In the genomic region with DNA sequence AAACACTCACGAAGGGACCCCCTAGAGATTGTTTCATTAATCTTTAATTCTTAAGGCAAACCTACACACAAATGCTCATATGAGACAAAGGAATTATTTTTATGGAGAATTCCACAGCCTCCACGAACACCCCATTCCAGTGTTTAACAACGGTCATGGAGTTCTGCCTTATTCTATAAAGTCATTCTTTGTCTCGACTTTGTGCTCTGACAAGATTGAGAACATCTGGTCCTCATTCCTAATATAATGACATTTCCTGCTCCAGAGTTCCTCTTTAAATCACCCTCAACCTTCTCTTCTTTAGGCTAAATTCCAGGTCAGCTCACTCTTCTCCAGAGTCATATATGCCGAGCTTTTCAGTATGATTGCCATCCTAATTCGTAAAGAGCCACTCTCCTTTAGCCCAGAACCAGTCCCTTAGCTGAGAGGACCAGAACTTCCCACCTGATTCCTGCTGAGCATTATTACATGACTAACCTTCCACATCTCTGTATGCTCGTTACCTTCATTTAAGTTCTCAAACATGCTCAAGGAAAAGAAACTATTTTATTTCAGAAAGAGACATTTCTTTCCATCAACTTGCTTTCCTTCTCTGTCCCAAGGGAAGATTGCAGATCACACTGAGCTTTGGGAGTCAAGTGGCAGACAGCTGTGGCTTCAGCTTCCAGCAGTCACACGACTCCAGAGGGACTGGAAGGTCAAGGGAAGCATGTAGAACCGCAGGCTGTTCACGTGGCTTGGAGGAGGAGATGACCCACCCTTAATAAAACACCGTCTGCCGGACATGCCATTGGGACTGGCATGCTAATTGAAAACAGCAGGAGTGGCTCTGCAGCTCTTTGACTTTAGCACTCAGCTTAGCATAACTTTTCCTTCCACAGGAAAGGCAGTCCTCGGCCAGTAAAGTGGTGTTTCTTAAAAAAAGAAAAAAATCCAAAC, we compare ENCODE assay signal across 1 cellular context.
TF ChIP-seq lines count a peak whose summit lies in the region.

No MANE protein-coding gene starts in this region.

TF ChIP-seq in HepG2, 621 proteins besides CTCF, POLR2A, EP300 and RAD21 (continued from another document):
- TF ChIP-seq, protein P1, sequence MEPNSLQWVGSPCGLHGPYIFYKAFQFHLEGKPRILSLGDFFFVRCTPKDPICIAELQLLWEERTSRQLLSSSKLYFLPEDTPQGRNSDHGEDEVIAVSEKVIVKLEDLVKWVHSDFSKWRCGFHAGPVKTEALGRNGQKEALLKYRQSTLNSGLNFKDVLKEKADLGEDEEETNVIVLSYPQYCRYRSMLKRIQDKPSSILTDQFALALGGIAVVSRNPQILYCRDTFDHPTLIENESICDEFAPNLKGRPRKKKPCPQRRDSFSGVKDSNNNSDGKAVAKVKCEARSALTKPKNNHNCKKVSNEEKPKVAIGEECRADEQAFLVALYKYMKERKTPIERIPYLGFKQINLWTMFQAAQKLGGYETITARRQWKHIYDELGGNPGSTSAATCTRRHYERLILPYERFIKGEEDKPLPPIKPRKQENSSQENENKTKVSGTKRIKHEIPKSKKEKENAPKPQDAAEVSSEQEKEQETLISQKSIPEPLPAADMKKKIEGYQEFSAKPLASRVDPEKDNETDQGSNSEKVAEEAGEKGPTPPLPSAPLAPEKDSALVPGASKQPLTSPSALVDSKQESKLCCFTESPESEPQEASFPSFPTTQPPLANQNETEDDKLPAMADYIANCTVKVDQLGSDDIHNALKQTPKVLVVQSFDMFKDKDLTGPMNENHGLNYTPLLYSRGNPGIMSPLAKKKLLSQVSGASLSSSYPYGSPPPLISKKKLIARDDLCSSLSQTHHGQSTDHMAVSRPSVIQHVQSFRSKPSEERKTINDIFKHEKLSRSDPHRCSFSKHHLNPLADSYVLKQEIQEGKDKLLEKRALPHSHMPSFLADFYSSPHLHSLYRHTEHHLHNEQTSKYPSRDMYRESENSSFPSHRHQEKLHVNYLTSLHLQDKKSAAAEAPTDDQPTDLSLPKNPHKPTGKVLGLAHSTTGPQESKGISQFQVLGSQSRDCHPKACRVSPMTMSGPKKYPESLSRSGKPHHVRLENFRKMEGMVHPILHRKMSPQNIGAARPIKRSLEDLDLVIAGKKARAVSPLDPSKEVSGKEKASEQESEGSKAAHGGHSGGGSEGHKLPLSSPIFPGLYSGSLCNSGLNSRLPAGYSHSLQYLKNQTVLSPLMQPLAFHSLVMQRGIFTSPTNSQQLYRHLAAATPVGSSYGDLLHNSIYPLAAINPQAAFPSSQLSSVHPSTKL (CRISPR knock-in tag; IDR thresholded peaks at IDR 0.05), result 0 out of 2 replicates have a peak, but pooled peaks have one; percentile 20
- TF ChIP-seq, protein P2, sequence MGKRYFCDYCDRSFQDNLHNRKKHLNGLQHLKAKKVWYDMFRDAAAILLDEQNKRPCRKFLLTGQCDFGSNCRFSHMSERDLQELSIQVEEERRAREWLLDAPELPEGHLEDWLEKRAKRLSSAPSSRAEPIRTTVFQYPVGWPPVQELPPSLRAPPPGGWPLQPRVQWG (CRISPR knock-in tag; IDR thresholded peaks at IDR 0.05; ENCODE audit: borderline replicate concordance, low read depth), result no peak
- TF ChIP-seq HHEX (CRISPR knock-in tag; IDR thresholded peaks at IDR 0.05), result no peak
- 0 out of 2 replicates have a peak, but pooled peaks have one; percentile 22 for TF ChIP-seq NR2F6 (IDR thresholded peaks at IDR 0.05)
- peak; percentile 58 for TF ChIP-seq NR2F6 (CRISPR knock-in tag; IDR thresholded peaks at IDR 0.05)
- TF ChIP-seq, protein P3, sequence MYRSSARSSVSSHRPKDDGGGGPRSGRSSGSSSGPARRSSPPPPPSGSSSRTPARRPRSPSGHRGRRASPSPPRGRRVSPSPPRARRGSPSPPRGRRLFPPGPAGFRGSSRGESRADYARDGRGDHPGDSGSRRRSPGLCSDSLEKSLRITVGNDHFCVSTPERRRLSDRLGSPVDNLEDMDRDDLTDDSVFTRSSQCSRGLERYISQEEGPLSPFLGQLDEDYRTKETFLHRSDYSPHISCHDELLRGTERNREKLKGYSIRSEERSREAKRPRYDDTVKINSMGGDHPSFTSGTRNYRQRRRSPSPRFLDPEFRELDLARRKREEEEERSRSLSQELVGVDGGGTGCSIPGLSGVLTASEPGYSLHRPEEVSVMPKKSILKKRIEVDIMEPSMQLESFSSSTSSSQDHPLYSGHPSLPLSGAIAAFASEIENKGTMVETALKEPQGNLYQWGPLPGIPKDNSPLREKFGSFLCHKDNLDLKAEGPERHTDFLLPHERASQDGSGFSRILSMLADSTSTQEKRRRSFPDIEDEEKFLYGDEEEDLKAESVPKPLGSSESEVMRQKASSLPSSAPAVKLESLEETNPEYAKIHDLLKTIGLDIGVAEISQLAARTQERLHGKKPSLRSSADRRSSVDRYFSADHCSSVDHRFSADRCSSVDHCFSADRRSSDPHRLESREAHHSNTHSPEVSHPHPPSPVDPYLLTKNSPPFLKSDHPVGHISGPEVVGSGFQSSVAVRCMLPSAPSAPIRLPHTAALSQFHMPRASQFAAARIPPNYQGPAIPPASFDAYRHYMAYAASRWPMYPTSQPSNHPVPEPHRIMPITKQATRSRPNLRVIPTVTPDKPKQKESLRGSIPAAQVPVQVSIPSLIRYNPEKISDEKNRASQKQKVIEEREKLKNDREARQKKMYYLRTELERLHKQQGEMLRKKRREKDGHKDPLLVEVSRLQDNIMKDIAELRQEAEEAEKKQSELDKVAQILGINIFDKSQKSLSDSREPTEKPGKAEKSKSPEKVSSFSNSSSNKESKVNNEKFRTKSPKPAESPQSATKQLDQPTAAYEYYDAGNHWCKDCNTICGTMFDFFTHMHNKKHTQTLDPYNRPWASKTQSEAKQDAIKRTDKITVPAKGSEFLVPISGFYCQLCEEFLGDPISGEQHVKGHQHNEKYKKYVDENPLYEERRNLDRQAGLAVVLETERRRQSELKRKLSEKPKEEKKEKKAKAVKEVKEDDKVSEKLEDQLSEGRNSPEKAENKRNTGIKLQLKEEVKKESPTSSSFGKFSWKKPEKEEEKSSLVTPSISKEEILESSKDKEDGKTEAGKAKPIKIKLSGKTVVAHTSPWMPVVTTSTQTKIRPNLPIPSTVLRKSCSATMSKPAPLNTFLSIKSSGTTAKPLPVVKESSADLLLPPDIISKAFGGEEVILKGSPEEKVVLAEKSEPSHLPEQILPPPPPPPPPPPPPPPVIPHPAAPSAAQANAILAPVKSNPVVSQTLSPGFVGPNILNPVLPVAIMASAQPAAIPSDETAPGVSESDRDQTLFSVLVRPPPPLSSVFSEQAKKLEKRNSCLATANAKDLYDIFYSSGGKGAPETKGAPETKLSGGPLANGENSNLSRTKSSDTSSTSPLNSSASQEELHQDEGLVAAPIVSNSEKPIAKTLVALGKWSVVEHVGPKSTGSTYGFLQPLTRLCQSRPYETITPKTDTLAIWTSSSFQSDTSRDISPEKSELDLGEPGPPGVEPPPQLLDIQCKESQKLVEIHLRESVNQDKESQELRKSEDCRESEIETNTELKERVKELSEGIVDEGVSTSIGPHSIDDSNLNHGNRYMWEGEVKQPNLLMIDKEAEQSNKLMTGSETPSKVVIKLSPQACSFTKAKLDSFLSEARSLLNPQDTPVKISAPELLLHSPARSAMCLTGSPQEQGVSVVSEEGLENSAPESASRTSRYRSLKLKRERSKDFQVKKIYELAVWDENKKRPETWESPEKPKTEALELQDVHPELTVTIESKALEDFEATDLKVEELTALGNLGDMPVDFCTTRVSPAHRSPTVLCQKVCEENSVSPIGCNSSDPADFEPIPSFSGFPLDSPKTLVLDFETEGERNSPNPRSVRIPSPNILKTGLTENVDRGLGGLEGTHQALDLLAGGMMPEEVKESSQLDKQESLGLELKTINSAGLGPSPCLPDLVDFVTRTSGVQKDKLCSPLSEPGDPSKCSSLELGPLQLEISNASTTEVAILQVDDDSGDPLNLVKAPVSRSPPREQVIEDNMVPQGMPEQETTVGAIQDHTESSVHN (CRISPR knock-in tag; IDR thresholded peaks at IDR 0.05), result no peak
- TF ChIP-seq, protein P4, sequence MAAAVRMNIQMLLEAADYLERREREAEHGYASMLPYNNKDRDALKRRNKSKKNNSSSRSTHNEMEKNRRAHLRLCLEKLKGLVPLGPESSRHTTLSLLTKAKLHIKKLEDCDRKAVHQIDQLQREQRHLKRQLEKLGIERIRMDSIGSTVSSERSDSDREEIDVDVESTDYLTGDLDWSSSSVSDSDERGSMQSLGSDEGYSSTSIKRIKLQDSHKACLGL (CRISPR knock-in tag; IDR thresholded peaks at IDR 0.05), result no peak
- peak in 1 of 2 experiments; percentile 23; a peak in 1 of 4 replicates for TF ChIP-seq NR2F1 (CRISPR knock-in tag; IDR thresholded peaks at IDR 0.05)
- TF ChIP-seq RARA (CRISPR knock-in tag; IDR thresholded peaks at IDR 0.05), result 0 out of 2 replicates have a peak, but pooled peaks have one; percentile 14
- TF ChIP-seq ZNF34 (CRISPR knock-in tag; IDR thresholded peaks at IDR 0.05; ENCODE audit: borderline replicate concordance), result no peak
- no peak for TF ChIP-seq ELF4 (CRISPR knock-in tag; IDR thresholded peaks at IDR 0.05; ENCODE audit: borderline replicate concordance)
- TF ChIP-seq ZNF567 (CRISPR knock-in tag; IDR thresholded peaks at IDR 0.05; ENCODE audit: borderline replicate concordance), result no peak
- TF ChIP-seq RFX3 (CRISPR knock-in tag; IDR thresholded peaks at IDR 0.05), result no peak
- no peak for TF ChIP-seq REPIN1 (CRISPR knock-in tag; IDR thresholded peaks at IDR 0.05; ENCODE audit: borderline replicate concordance, low read depth)
- TF ChIP-seq, protein P5, sequence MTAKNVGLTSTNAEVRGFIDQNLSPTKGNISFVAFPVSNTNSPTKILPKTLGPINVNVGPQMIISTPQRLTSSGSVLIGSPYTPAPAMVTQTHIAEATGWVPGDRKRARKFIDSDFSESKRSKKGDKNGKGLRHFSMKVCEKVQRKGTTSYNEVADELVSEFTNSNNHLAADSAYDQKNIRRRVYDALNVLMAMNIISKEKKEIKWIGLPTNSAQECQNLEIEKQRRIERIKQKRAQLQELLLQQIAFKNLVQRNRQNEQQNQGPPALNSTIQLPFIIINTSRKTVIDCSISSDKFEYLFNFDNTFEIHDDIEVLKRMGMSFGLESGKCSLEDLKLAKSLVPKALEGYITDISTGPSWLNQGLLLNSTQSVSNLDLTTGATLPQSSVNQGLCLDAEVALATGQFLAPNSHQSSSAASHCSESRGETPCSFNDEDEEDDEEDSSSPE (CRISPR knock-in tag; IDR thresholded peaks at IDR 0.05), result no peak
- no peak for TF ChIP-seq ZNF556 (CRISPR knock-in tag; IDR thresholded peaks at IDR 0.05; ENCODE audit: borderline replicate concordance)
- no peak for TF ChIP-seq KMT2A (CRISPR knock-in tag; IDR thresholded peaks at IDR 0.05)
- TF ChIP-seq ZNF446 (CRISPR knock-in tag; IDR thresholded peaks at IDR 0.05), result no peak
- TF ChIP-seq GATAD2A (CRISPR knock-in tag; IDR thresholded peaks at IDR 0.05), result no peak
- TF ChIP-seq PCBP1 (IDR thresholded peaks at IDR 0.05; ENCODE audit: borderline replicate concordance, low read depth, low read length), result no peak
- TF ChIP-seq BHLHE40 (IDR thresholded peaks at IDR 0.05; ENCODE audit: low read length), result no peak
- TF ChIP-seq, protein P6, sequence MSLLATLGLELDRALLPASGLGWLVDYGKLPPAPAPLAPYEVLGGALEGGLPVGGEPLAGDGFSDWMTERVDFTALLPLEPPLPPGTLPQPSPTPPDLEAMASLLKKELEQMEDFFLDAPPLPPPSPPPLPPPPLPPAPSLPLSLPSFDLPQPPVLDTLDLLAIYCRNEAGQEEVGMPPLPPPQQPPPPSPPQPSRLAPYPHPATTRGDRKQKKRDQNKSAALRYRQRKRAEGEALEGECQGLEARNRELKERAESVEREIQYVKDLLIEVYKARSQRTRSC (CRISPR knock-in tag; IDR thresholded peaks at IDR 0.05; ENCODE audit: low read depth), result no peak
